In genomic region chr10:124745678-124746077, GRCh38 we compare ENCODE assay signal across 9 cellular contexts. TPM values are rescaled to one million over a fixed set of nuclear protein-coding genes. Genes with fewer than 3 reads are reported as not detected.
DNase-seq lines count a peak whose midpoint lies in the region; ATAC-seq and TF ChIP-seq lines count a peak whose summit lies in the region.
"Had no signal": no experiment of that assay in that cellular context is flagged by ENCODE, and none has a peak within 500 bp of the region (broad histone marks: within the 10 kb centered on the region; RNA-seq: fewer than 3 reads in every experiment).

No MANE protein-coding gene starts in this region.

- H3K4me1 Mint-ChIP-seq in MCF 10A (ENCODE audit: insufficient read depth, unreplicated experiment), result peaks cover 22% of the 10 kb centered on the region

- POLR2A ChIA-PET in MCF 10A (lab: Yijun Ruan, JAX), result interaction anchor here (0.6 to 3.5 kb wide), 15 partner anchors 9 to 1780 kb away, joined by 3 to 23 read pairs (median 4); partner anchors contain the start of gene EEF1AKMT2

- TF ChIP-seq CTCF in MCF 10A (IDR thresholded peaks at IDR 0.05; ENCODE audit: unreplicated experiment), result peak; percentile 34
- TF ChIP-seq CTCF in lung (IDR thresholded peaks at IDR 0.05; ENCODE audit: control extremely low read depth, extremely low read depth), result peak; percentile 45

- DNase-seq in NCI-H2171 treated with DMSO at 0.1 percent for 48 hours (lab: John Stamatoyannopoulos, UW) (peak; percentile 26), NCI-H2171 (lab: John Stamatoyannopoulos, UW) (no peak), NCI-H146 treated with DMSO at 0.1 percent for 48 hours (lab: John Stamatoyannopoulos, UW; ENCODE audit: unreplicated experiment) (peak; percentile 23), MCF 10A (ENCODE audit: unreplicated experiment) (peak; percentile 49), lung (ENCODE audit: low spot score) (no peak), ureter (ENCODE audit: low spot score) (no peak)
- DNase-seq in NK-92 treated with Interleukin-12 subunit alpha and Interleukin-12 subunit beta, amount 100 ng/mL, for 24 hours (lab: John Stamatoyannopoulos, UW), result no peak
- DNase-seq in stimulated activated CD4-positive, alpha-beta T cell treated with anti-CD3 and anti-CD28 coated beads, Interleukin-4, amount 100 ng/mL, for 24 hours, result no peak

- H3K27me3 Mint-ChIP-seq in MCF 10A (ENCODE audit: insufficient read depth, unreplicated experiment), result no peaks in the 10 kb centered on the region

- H3K9me3 ChIP-seq in lung (ENCODE audit: control insufficient read depth in 2 of 2, insufficient read depth in 1 of 2, low read length in 1 of 2), result no peaks in the 10 kb centered on the region
- H3K9me3 ChIP-seq: BLaER1 treated with 17β-estradiol and CSF1 and Interleukin-3, amounts not matched to agents 10 nM and 100 nM had no signal

- H3K4me3 ChIP-seq in lung, result no peak overlapping the region

- no peaks in the 10 kb centered on the region for H3K9me3 Mint-ChIP-seq in MCF 10A (ENCODE audit: unreplicated experiment)

- peaks cover 2% of the 10 kb centered on the region in 2 donors for H3K36me3 ChIP-seq in lung (ENCODE audit: control insufficient read depth in 2 of 2, insufficient read depth in 2 of 2, low read length in 2 of 2)

- peaks cover 29% of the 10 kb centered on the region for H3K36me3 Mint-ChIP-seq in MCF 10A (ENCODE audit: insufficient read depth, unreplicated experiment)

- peak overlapping the region; percentile 75 for H3K27ac Mint-ChIP-seq in MCF 10A (ENCODE audit: low read depth, unreplicated experiment)

- H3K4me3 Mint-ChIP-seq in MCF 10A (ENCODE audit: unreplicated experiment), result no peak overlapping the region

- H3K27me3 ChIP-seq in lung (ENCODE audit: control insufficient read depth, insufficient read depth), result no peaks in the 10 kb centered on the region
- H3K27me3 ChIP-seq: BLaER1 treated with 17β-estradiol and CSF1 and Interleukin-3, amounts not matched to agents 10 nM and 100 nM had no signal

- CTCF ChIA-PET in MCF 10A (lab: Yijun Ruan, JAX), result interaction anchor here (0.6 to 5.8 kb wide), 22 partner anchors 9 to 742 kb away, joined by 3 to 42 read pairs (median 4); no protein-coding TSS in a partner anchor

- H3K27ac ChIP-seq in lung (ENCODE audit: low read depth in 1 of 2, low read length in 1 of 2), result no peak overlapping the region

- ATAC-seq in lung (ENCODE audit: insufficient read depth, low FRiP score), result no peak

- WGBS in lung, 2 donors, result 18 to 33% methylated on average over 3 of the region's 3 CpGs

- peaks cover 2 to 9% of the 10 kb centered on the region in 2 donors for H3K4me1 ChIP-seq in lung (ENCODE audit: control insufficient read depth in 2 of 2, insufficient read depth in 2 of 2, low read length in 2 of 2)

- intact Hi-C loops in MCF 10A (cut with micrococcal nuclease), result no loop called here

- no TSS peak for BruUV-seq in MCF 10A (replicated peaks; lab: Mats Ljungman, UMichigan)

RNA-seq across cellular contexts. Expression of gene FAM53B, which starts 1.5 kb away (rescaled TPM):
- 12.9 and 14.9 TPM in 2 replicates for total RNA-seq in MCF 10A (2022)
- total RNA-seq in lung, result 10 to 100 TPM; 21.0 to 45.4 TPM
- polyA plus RNA-seq in lung, result 10 to 100 TPM; 14.6 to 15.3 TPM
- 38.8 TPM for total RNA-seq in ureter

RNA-seq across cellular contexts. Expression of gene EEF1AKMT2, which starts 46.0 kb away (rescaled TPM):
- total RNA-seq in MCF 10A (2022) (17.5 and 18.6 TPM in 2 replicates), lung (10 to 100 TPM; 15.1 to 37.9 TPM), ureter (23.3 TPM)
- 10 to 100 TPM in 1 of 2 donors, 1 to 10 TPM in 1; 9.0 to 16.8 TPM for polyA plus RNA-seq in lung

RNA-seq across cellular contexts. Expression of gene ABRAXAS2, which starts 55.9 kb away (rescaled TPM):
- total RNA-seq in MCF 10A (2022), result 21.4 and 23.2 TPM in 2 replicates
- 10 to 100 TPM; 11.8 to 12.8 TPM for total RNA-seq in lung
- polyA plus RNA-seq in lung, result 1 to 10 TPM; 5.3 to 9.1 TPM
- 16.2 TPM for total RNA-seq in ureter

Comparison
In these comparisons a context has a peak if more than half of its experiments do, and no peak if none do; other contexts are left out.
1. DNase-seq: peak in NCI-H2171 treated with DMSO at 0.1 percent for 48 hours (single experiment), NCI-H146 treated with DMSO at 0.1 percent for 48 hours (single experiment) and MCF 10A (single experiment); none in NCI-H2171 (single experiment), lung (single experiment), NK-92 treated with Interleukin-12 subunit alpha and Interleukin-12 subunit beta, amount 100 ng/mL, for 24 hours (single experiment), ureter (single experiment) and stimulated activated CD4-positive, alpha-beta T cell treated with anti-CD3 and anti-CD28 coated beads, Interleukin-4, amount 100 ng/mL, for 24 hours (single experiment).